In genomic region chr6:73180076-73180717, GRCh38 we compare ENCODE assay signal across 1 cellular context.
TF ChIP-seq lines count a peak whose summit lies in the region.

No MANE protein-coding gene starts in this region.

TF ChIP-seq in IMR-90, 13 proteins besides CTCF, POLR2A, EP300 and RAD21 (continued from another document):
- TF ChIP-seq ELK1 (IDR thresholded peaks at IDR 0.05; ENCODE audit: borderline replicate concordance, low read depth, low read length): no peak
- 0 out of 2 replicates have a peak, but pooled peaks have one; percentile 2 for TF ChIP-seq BHLHE40 (IDR thresholded peaks at IDR 0.05; ENCODE audit: low read depth, low read length)
- TF ChIP-seq MAFK (IDR thresholded peaks at IDR 0.05; ENCODE audit: low read depth, low read length): peak; percentile 54
- no peak for TF ChIP-seq RCOR1 (IDR thresholded peaks at IDR 0.05; ENCODE audit: insufficient replicate concordance, low read length)
- TF ChIP-seq SMC3 (IDR thresholded peaks at IDR 0.05; ENCODE audit: low read depth, low read length): no peak
- no peak for TF ChIP-seq CHD1 (IDR thresholded peaks at IDR 0.05; ENCODE audit: low read depth, low read length)
- TF ChIP-seq MXI1 (IDR thresholded peaks at IDR 0.05; ENCODE audit: borderline replicate concordance, low read depth, low read length): no peak
- no peak for TF ChIP-seq FOS (IDR thresholded peaks at IDR 0.05; ENCODE audit: low read depth, low read length)
- no peak for TF ChIP-seq RFX5 (IDR thresholded peaks at IDR 0.05; ENCODE audit: low read depth, low read length)
- no peak for TF ChIP-seq USF2 (IDR thresholded peaks at IDR 0.05; ENCODE audit: low read depth, low read length)
- TF ChIP-seq NFE2L2 (IDR thresholded peaks at IDR 0.05; ENCODE audit: low read depth, low read length): no peak
